21 cellular contexts compared by ENCODE assay signal in the genomic region with DNA sequence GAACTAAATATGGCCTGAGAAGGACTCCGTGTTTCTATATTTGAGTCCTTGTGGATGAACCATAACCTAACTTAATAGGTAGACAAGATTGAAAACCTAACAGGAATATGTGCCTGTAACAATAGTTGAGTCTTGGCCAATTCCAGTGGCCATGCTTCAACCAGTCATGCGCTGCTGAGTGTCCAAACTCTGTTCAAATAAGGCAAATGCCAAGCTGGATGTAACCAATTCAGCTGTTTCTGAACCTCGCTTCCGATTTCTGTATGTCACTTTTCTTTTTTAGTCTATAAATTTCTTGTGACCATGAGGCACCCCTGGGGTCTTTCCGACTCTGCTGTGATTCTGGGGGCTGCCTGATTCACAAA.
A peak's percentile ranks its signal among the peaks of the same experiment; 100 is the strongest.
DNase-seq lines count a peak whose midpoint lies in the region; ATAC-seq and TF ChIP-seq lines count a peak whose summit lies in the region.
"Had no signal": no experiment of that assay in that cellular context is flagged by ENCODE, and none has a peak within 500 bp of the region (broad histone marks: within the 10 kb centered on the region; RNA-seq: fewer than 3 reads in every experiment).

No MANE protein-coding gene starts in this region.

- no peak overlapping the region for H4K91ac ChIP-seq in H9 (ENCODE audit: insufficient read length, low read depth, low read length)

- H3K4me2 ChIP-seq in H9 (ENCODE audit: insufficient read depth, insufficient read length, low read length) = no peak overlapping the region
- H3K4me2 ChIP-seq: A549; BLaER1 treated with 17β-estradiol and CSF1 and Interleukin-3, amounts not matched to agents 10 nM and 100 nM had no signal

- no peak overlapping the region for H3K9ac ChIP-seq in H9 (ENCODE audit: extremely low read depth, insufficient read length, low read length)
- H3K9ac ChIP-seq: BLaER1 treated with 17β-estradiol and CSF1 and Interleukin-3, amounts not matched to agents 10 nM and 100 nM; GM23248 had no signal

- H4K20me1 ChIP-seq in H9 (ENCODE audit: control insufficient read depth, insufficient read depth, insufficient read length) = no peaks in the 10 kb centered on the region
- H4K20me1 ChIP-seq: BLaER1 treated with 17β-estradiol and CSF1 and Interleukin-3, amounts not matched to agents 10 nM and 100 nM had no signal

- peaks cover 6 to 20% of the 10 kb centered on the region in 2 experiments; a peak in 4 of 5 replicates for H3K9me3 Mint-ChIP-seq in H9
- peaks cover 17% of the 10 kb centered on the region for H3K9me3 Mint-ChIP-seq in WTC11
- no peaks in the 10 kb centered on the region for H3K9me3 Mint-ChIP-seq in osteocyte (ENCODE audit: unreplicated experiment)
- H3K9me3 Mint-ChIP-seq: CD4-positive, alpha-beta T cell had no signal

- no peak overlapping the region for H3K14ac ChIP-seq in H9 (ENCODE audit: insufficient read depth, low read length)

- DNase-seq in H9 (no peak), WTC11 (ENCODE audit: low spot score) (no peak), osteocyte (ENCODE audit: extremely low spot score, unreplicated experiment) (peak; percentile 7), GM10266 (ENCODE audit: extremely low spot score) (no peak), EL (no peak), Kasumi-1 (lab: John Stamatoyannopoulos, UW) (no peak), NCI-H1092 treated with DMSO at 0.1 percent for 48 hours (lab: John Stamatoyannopoulos, UW) (no peak)
- DNase-seq: 8988T; ACHN; AML-193; BE2C; CD4-positive, alpha-beta T cell; CD8-positive, alpha-beta memory T cell; DMS 273 treated with DMSO at 0.1 percent for 48 hours; DMS79; GF-D8; GM23248; HCEC 1CT had no signal

- H3K79me2 ChIP-seq in H9 (ENCODE audit: insufficient read depth, low read length) = no peaks in the 10 kb centered on the region

- no peak for ATAC-seq in WTC11
- ATAC-seq: A549 had no signal

- H3K27ac ChIP-seq in H9 (ENCODE audit: insufficient read length, low read depth, low read length) = no peak overlapping the region
- H3K27ac ChIP-seq: A549; BLaER1 treated with 17β-estradiol and CSF1 and Interleukin-3, amounts not matched to agents 10 nM and 100 nM; GM23248 had no signal

- CTCF ChIA-PET in WTC11 (lab: Charles Lee) = interaction anchor here (0.6 to 6.3 kb wide), 6 partner anchors 12 to 911 kb away, joined by 3 to 40 read pairs (median 4); no protein-coding TSS in a partner anchor

- H3K27ac Mint-ChIP-seq in H9 = no peak overlapping the region; a peak in 1 of 7 replicates
- 0 out of 2 replicates have a peak overlapping the region, but pooled peaks have one; percentile 87 for H3K27ac Mint-ChIP-seq in WTC11
- H3K27ac Mint-ChIP-seq in osteocyte (ENCODE audit: unreplicated experiment) = no peak overlapping the region
- H3K27ac Mint-ChIP-seq: CD4-positive, alpha-beta T cell had no signal

- no peak overlapping the region for H3K56ac ChIP-seq in H9 (ENCODE audit: insufficient read length, low read depth, low read length)

- H3K18ac ChIP-seq in H9 (ENCODE audit: insufficient read length, low read depth, low read length) = no peak overlapping the region

- H4K8ac ChIP-seq in H9 (replicated peaks; ENCODE audit: insufficient read length, low read depth, low read length) = no peak overlapping the region

- H2BK120ac ChIP-seq in H9 (ENCODE audit: low read depth, low read length, poor library complexity, severe bottlenecking) = no peak overlapping the region

- no peaks in the 10 kb centered on the region for H3K27me3 ChIP-seq in H9 (ENCODE audit: insufficient read depth, low read length)
- H3K27me3 ChIP-seq: BE2C; BLaER1 treated with 17β-estradiol and CSF1 and Interleukin-3, amounts not matched to agents 10 nM and 100 nM had no signal

- no peak overlapping the region for H3K4ac ChIP-seq in H9 (ENCODE audit: low read depth, low read length)

- H3K4me1 Mint-ChIP-seq in H9 = peaks cover 25 to 27% of the 10 kb centered on the region in 2 experiments
- peaks cover 25% of the 10 kb centered on the region for H3K4me1 Mint-ChIP-seq in WTC11
- no peaks in the 10 kb centered on the region for H3K4me1 Mint-ChIP-seq in osteocyte (ENCODE audit: unreplicated experiment)
- H3K4me1 Mint-ChIP-seq: CD14-positive monocyte; CD8-positive, alpha-beta memory T cell had no signal

- peaks cover 0 to 18% (median 0%) of the 10 kb centered on the region in 3 experiments; a peak in 4 of 7 replicates for H3K36me3 Mint-ChIP-seq in H9 (ENCODE audit: insufficient read depth in 1 of 3, low read depth in 3 of 3)
- H3K36me3 Mint-ChIP-seq in WTC11 = peaks cover 21% of the 10 kb centered on the region; the same call in 1 of the 2 replicates
- H3K36me3 Mint-ChIP-seq in osteocyte (ENCODE audit: unreplicated experiment) = no peaks in the 10 kb centered on the region
- H3K36me3 Mint-ChIP-seq: CD14-positive monocyte; CD8-positive, alpha-beta memory T cell had no signal

- POLR2A ChIA-PET in WTC11 (lab: Charles Lee) = interaction anchor here (0.6 kb wide), 1 partner anchor 595 kb away, joined by 3 read pairs; no protein-coding TSS in a partner anchor

- H3K4me3 Mint-ChIP-seq in H9 (no peak overlapping the region), WTC11 (no peak overlapping the region), osteocyte (ENCODE audit: unreplicated experiment) (no peak overlapping the region)
- H3K4me3 Mint-ChIP-seq: CD14-positive monocyte; CD4-positive, alpha-beta T cell; CD8-positive, alpha-beta memory T cell had no signal

- no CpG with 5 or more reads among the region's 5 CpGs for WGBS in H9 (ENCODE audit: extremely low coverage, insufficient read length, low lambda C conversion rate)

- TF ChIP-seq CTCF in H9 (conservative IDR thresholded peaks at IDR 0.05) = no peak
- no peak for TF ChIP-seq CTCF in WTC11 (IDR thresholded peaks at IDR 0.05)
- no peak for TF ChIP-seq CTCF in osteocyte (IDR thresholded peaks at IDR 0.05)
- no peak for TF ChIP-seq CTCF in GM10266 (IDR thresholded peaks at IDR 0.05; ENCODE audit: control insufficient read depth, insufficient read depth, low read depth, missing control alignments)

- no peaks in the 10 kb centered on the region for H3K23me2 ChIP-seq in H9 (ENCODE audit: insufficient read length, low read depth, low read length, poor library complexity, severe bottlenecking)

- no peak overlapping the region for H4K5ac ChIP-seq in H9 (ENCODE audit: insufficient read length, low read depth, low read length)

- H2BK5ac ChIP-seq in H9 (ENCODE audit: insufficient read length, low read length) = no peak overlapping the region

- H2BK20ac ChIP-seq in H9 (ENCODE audit: low read depth, low read length, poor library complexity, severe bottlenecking) = no peak overlapping the region

- peaks cover 3% of the 10 kb centered on the region for H3K27me3 Mint-ChIP-seq in H9 (ENCODE audit: low read depth)
- H3K27me3 Mint-ChIP-seq in WTC11 (ENCODE audit: low read depth) = no peaks in the 10 kb centered on the region
- H3K27me3 Mint-ChIP-seq in osteocyte (ENCODE audit: unreplicated experiment) = no peaks in the 10 kb centered on the region
- H3K27me3 Mint-ChIP-seq: CD8-positive, alpha-beta memory T cell had no signal

- no peak overlapping the region for H3K23ac ChIP-seq in H9 (ENCODE audit: insufficient read length, low read depth, low read length)

- H2AFZ ChIP-seq in H9 (ENCODE audit: low read length) = no peak overlapping the region
- H2AFZ ChIP-seq: GM23248 had no signal

- no peaks in the 10 kb centered on the region for H3K9me3 ChIP-seq in H9 (ENCODE audit: control insufficient read depth, low read depth, low read length)
- H3K9me3 ChIP-seq: A549, BE2C had no signal

- H3K4me1 ChIP-seq in H9 (ENCODE audit: insufficient read depth, low read length) = peaks cover 4% of the 10 kb centered on the region; the same call in 1 of the 2 replicates
- H3K4me1 ChIP-seq: A549; BE2C; BLaER1 treated with 17β-estradiol and CSF1 and Interleukin-3, amounts not matched to agents 10 nM and 100 nM had no signal

- no peak overlapping the region for H2BK15ac ChIP-seq in H9 (ENCODE audit: low read depth, low read length)

- no peak overlapping the region for H3T11ph ChIP-seq in H9 (ENCODE audit: low read length)

- no peaks in the 10 kb centered on the region for H3K79me1 ChIP-seq in H9 (ENCODE audit: insufficient read depth, low read depth, low read length, poor library complexity, severe bottlenecking)

- H2AK5ac ChIP-seq in H9 (ENCODE audit: insufficient read length, low read length) = no peak overlapping the region

- H2BK12ac ChIP-seq in H9 (ENCODE audit: insufficient read length, low read depth, low read length) = peak overlapping the region; percentile 1

TF ChIP-seq in WTC11, 78 proteins besides CTCF, POLR2A, EP300 and RAD21:
- TF ChIP-seq GRHL2 (CRISPR knock-in tag; IDR thresholded peaks at IDR 0.05; ENCODE audit: insufficient replicate concordance, severe bottlenecking) (no peak), SP1 (CRISPR knock-in tag; conservative IDR thresholded peaks at IDR 0.05) (no peak), CBFB (CRISPR knock-in tag; IDR thresholded peaks at IDR 0.05; ENCODE audit: low read depth) (no peak), HMGA2 (CRISPR knock-in tag; IDR thresholded peaks at IDR 0.05) (no peak), OVOL2 (CRISPR knock-in tag; IDR thresholded peaks at IDR 0.05; ENCODE audit: borderline replicate concordance) (no peak)
- TF ChIP-seq, protein P1, sequence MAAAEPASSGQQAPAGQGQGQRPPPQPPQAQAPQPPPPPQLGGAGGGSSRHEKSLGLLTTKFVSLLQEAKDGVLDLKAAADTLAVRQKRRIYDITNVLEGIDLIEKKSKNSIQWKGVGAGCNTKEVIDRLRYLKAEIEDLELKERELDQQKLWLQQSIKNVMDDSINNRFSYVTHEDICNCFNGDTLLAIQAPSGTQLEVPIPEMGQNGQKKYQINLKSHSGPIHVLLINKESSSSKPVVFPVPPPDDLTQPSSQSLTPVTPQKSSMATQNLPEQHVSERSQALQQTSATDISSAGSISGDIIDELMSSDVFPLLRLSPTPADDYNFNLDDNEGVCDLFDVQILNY (CRISPR knock-in tag; IDR thresholded peaks at IDR 0.05) = no peak
- TF ChIP-seq, protein P2, sequence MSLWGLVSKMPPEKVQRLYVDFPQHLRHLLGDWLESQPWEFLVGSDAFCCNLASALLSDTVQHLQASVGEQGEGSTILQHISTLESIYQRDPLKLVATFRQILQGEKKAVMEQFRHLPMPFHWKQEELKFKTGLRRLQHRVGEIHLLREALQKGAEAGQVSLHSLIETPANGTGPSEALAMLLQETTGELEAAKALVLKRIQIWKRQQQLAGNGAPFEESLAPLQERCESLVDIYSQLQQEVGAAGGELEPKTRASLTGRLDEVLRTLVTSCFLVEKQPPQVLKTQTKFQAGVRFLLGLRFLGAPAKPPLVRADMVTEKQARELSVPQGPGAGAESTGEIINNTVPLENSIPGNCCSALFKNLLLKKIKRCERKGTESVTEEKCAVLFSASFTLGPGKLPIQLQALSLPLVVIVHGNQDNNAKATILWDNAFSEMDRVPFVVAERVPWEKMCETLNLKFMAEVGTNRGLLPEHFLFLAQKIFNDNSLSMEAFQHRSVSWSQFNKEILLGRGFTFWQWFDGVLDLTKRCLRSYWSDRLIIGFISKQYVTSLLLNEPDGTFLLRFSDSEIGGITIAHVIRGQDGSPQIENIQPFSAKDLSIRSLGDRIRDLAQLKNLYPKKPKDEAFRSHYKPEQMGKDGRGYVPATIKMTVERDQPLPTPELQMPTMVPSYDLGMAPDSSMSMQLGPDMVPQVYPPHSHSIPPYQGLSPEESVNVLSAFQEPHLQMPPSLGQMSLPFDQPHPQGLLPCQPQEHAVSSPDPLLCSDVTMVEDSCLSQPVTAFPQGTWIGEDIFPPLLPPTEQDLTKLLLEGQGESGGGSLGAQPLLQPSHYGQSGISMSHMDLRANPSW (CRISPR knock-in tag; conservative IDR thresholded peaks at IDR 0.05; ENCODE audit: low read depth) = no peak
